Comparison of ENCODE assay signal across 18 cellular contexts in genomic region chr10:35307297-35307696, GRCh38. TPM values are rescaled to one million over a fixed set of nuclear protein-coding genes. Genes with fewer than 3 reads are reported as not detected.
A peak's percentile ranks its signal among the peaks of the same experiment; 100 is the strongest.
DNase-seq lines count a peak whose midpoint lies in the region; TF ChIP-seq lines count a peak whose summit lies in the region.
"Had no signal": no experiment of that assay in that cellular context is flagged by ENCODE, and none has a peak within 500 bp of the region (broad histone marks: within the 10 kb centered on the region; RNA-seq: fewer than 3 reads in every experiment).

No MANE protein-coding gene starts in this region.

- H3K4me2 ChIP-seq in PC-9 (peak overlapping the region; percentile 75), trophoblast cell (ENCODE audit: low read length) (peak overlapping the region; percentile 11)

- H3K4ac ChIP-seq in trophoblast cell (ENCODE audit: low read depth, low read length): no peak overlapping the region

- H4K8ac ChIP-seq in trophoblast cell (ENCODE audit: low read depth, low read length): no peak overlapping the region

- no peak overlapping the region for H2AK5ac ChIP-seq in trophoblast cell (ENCODE audit: low read length)

- H2BK5ac ChIP-seq in trophoblast cell (ENCODE audit: low read depth, low read length, poor library complexity): no peak overlapping the region

- no CpG with 5 or more reads among the region's 10 CpGs for WGBS in trophoblast cell (ENCODE audit: extremely low coverage, insufficient coverage, insufficient read length)

- H3F3A ChIP-seq in PC-9 (ENCODE audit: insufficient read depth, low read depth): peaks cover 23% of the 10 kb centered on the region

- H3K79me1 ChIP-seq in trophoblast cell (ENCODE audit: low read length): no peaks in the 10 kb centered on the region

- H4K20me1 ChIP-seq in PC-9 (ENCODE audit: insufficient read depth): no peaks in the 10 kb centered on the region

- peak overlapping the region; percentile 72 for H2AFZ ChIP-seq in PC-9
- no peak overlapping the region for H2AFZ ChIP-seq in trophoblast cell (ENCODE audit: insufficient read depth, low read length, poor library complexity)

- no peaks in the 10 kb centered on the region for H3K9me3 ChIP-seq in PC-9 (ENCODE audit: insufficient read depth, low read depth)
- H3K9me3 ChIP-seq in trophoblast cell (ENCODE audit: insufficient read depth, low read depth, low read length): no peaks in the 10 kb centered on the region
- H3K9me3 ChIP-seq: BE2C, thoracic aorta had no signal

- no peak overlapping the region for H3K23ac ChIP-seq in trophoblast cell (ENCODE audit: low read length)

- POLR2A ChIA-PET in PC-9 (lab: Charles Lee; ENCODE audit: unreplicated experiment): interaction anchor here (0.6 to 0.7 kb wide), 5 partner anchors 10 to 185 kb away, joined by 3 to 12 read pairs (median 5); no protein-coding TSS in a partner anchor

- intact Hi-C loops in PC-9 (cut with micrococcal nuclease; ENCODE audit: unreplicated experiment): loop anchor here (1.0 to 2.0 kb wide), 2 partner anchors 30 to 240 kb away; partner anchors contain the start of gene CCNY

- H3K4me1 ChIP-seq in PC-9 (replicated peaks; ENCODE audit: insufficient read depth): peaks cover 16% of the 10 kb centered on the region
- peaks cover 7 to 10% of the 10 kb centered on the region in 2 experiments for H3K4me1 ChIP-seq in trophoblast cell (ENCODE audit: control insufficient read depth in 1 of 2, insufficient read depth in 2 of 2, low read length in 2 of 2)
- H3K4me1 ChIP-seq: BE2C had no signal

- H3K27ac ChIP-seq in PC-9: peak overlapping the region; percentile 91
- H3K27ac ChIP-seq in trophoblast cell (ENCODE audit: low read depth, low read length): no peak overlapping the region
- H3K27ac ChIP-seq in substantia nigra (ENCODE audit: low read depth, low read length, poor library complexity, severe bottlenecking): no peak overlapping the region
- H3K27ac ChIP-seq: dorsolateral prefrontal cortex, thoracic aorta had no signal

- H3K36me3 ChIP-seq in PC-9 (ENCODE audit: low read depth) (no peaks in the 10 kb centered on the region), trophoblast cell (ENCODE audit: control insufficient read depth in 1 of 2, insufficient read depth in 2 of 2, low read length in 2 of 2) (no peaks in the 10 kb centered on the region)
- H3K36me3 ChIP-seq: BE2C, thoracic aorta had no signal

- CTCF ChIA-PET in PC-9 (lab: Charles Lee): interaction anchor here (1.5 kb wide), 1 partner anchor 256 kb away, joined by 3 read pairs; no protein-coding TSS in a partner anchor

- no peaks in the 10 kb centered on the region for H3K79me2 ChIP-seq in PC-9 (ENCODE audit: low read depth)
- H3K79me2 ChIP-seq in trophoblast cell (ENCODE audit: control insufficient read depth, insufficient read depth, low read length, poor library complexity): no peaks in the 10 kb centered on the region

- H3K4me3 ChIP-seq in PC-9 (no peak overlapping the region; the same call in 1 of the 2 replicates), epithelial cell of esophagus (ENCODE audit: low read length) (no peak overlapping the region), trophoblast cell (ENCODE audit: low read depth, low read length) (no peak overlapping the region)
- H3K4me3 ChIP-seq: dorsolateral prefrontal cortex, thoracic aorta had no signal

- no peak overlapping the region for H3K14ac ChIP-seq in trophoblast cell (ENCODE audit: low read length)

- H2BK12ac ChIP-seq in trophoblast cell (ENCODE audit: low read length): no peak overlapping the region

- H3K18ac ChIP-seq in trophoblast cell (ENCODE audit: low read length): no peak overlapping the region

- H4K91ac ChIP-seq in trophoblast cell (ENCODE audit: low read depth, low read length): no peak overlapping the region

- BruUV-seq in PC-9 (replicated peaks; lab: Mats Ljungman, UMichigan): no TSS peak

- no peak for TF ChIP-seq CTCF in PC-9 (conservative IDR thresholded peaks at IDR 0.05)
- no peak for TF ChIP-seq CTCF in epithelial cell of esophagus (IDR thresholded peaks at IDR 0.05; ENCODE audit: insufficient read depth, low read depth, low read length, missing control alignments)

- no peak overlapping the region for H2BK120ac ChIP-seq in trophoblast cell (ENCODE audit: insufficient read depth, low read length, poor library complexity)

- H4K12ac ChIP-seq in trophoblast cell (ENCODE audit: low read depth, low read length): no peak overlapping the region

- no peaks in the 10 kb centered on the region for H3K9me2 ChIP-seq in PC-9 (ENCODE audit: insufficient read depth)

- H3K27me3 ChIP-seq in PC-9 (ENCODE audit: insufficient read depth, low read depth) (no peaks in the 10 kb centered on the region), trophoblast cell (ENCODE audit: insufficient read depth, low read length) (no peaks in the 10 kb centered on the region)
- H3K27me3 ChIP-seq: BE2C had no signal

- H3K9ac ChIP-seq in trophoblast cell (ENCODE audit: low read length): no peak overlapping the region

- DNase-seq in GM03348 (ENCODE audit: low spot score) (peak; percentile 34), PC-9 (peak in 1 of 2 experiments; percentile 72), epithelial cell of esophagus (ENCODE audit: low read depth) (peak; percentile 89), trophoblast cell (no peak), substantia nigra (lab: John Stamatoyannopoulos, UW) (no peak), NCI-H1417 (lab: John Stamatoyannopoulos, UW) (no peak), AML-193 (lab: John Stamatoyannopoulos, UW) (no peak)
- DNase-seq: activated CD4-positive, alpha-beta T cell treated with anti-CD3 and anti-CD28 coated beads for 1 hour; activated CD8-positive, alpha-beta memory T cell treated with anti-CD3 and anti-CD28 coated beads, Interleukin-2, amount 50 U/mL, for 4 hours; activated naive CD4-positive, alpha-beta T cell; DMS79; dorsolateral prefrontal cortex; hypothalamus; left cardiac atrium; NCI-H1417 treated with DMSO at 0.1 percent for 48 hours; stimulated activated CD8-positive, alpha-beta memory T cell treated with anti-CD3 and anti-CD28 coated beads, Interleukin-4, amount 100 ng/mL, for 48 hours had no signal

RNA-seq across cellular contexts. Expression of gene CCNY, which starts 29.0 kb away (rescaled TPM):
- total RNA-seq in PC-9 (2021): 54.9 and 69.5 TPM in 2 replicates
- 38.5 and 42.4 TPM in 2 replicates for polyA plus RNA-seq in trophoblast cell (2013)

Comparison
In these comparisons a context has a peak if more than half of its experiments do, and no peak if none do; other contexts are left out.
1. DNase-seq: peak in GM03348 (single experiment) and epithelial cell of esophagus (single experiment); none in trophoblast cell (0 of 2), substantia nigra (0 of 49), NCI-H1417 (0 of 3) and AML-193 (0 of 2).